In the genomic region with DNA sequence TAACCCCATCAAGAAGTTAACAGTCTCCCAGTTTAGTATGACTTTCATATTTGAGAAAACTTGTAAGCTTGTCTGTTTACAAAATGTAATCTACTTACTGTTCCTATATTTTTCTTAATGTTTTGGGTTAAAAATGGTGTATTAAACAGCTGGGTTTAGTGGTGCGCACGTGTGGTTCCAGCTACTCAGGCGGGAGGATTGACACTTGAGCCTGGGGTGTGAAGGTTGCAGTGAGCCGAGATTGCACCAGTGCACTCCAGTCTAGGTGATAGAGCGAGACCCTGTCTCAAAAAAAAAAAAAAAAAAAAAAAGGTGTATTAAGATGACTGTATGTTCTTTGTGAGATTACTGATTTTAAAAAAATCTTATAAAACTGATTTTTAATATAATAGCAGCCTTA, we compare ENCODE assay signal across 28 cellular contexts.
"Had no signal": no experiment of that assay in that cellular context is flagged by ENCODE, and none has a peak within 500 bp of the region (broad histone marks: within the 10 kb centered on the region; RNA-seq: fewer than 3 reads in every experiment).

No MANE protein-coding gene starts in this region.

- H3K4me1 ChIP-seq: parathyroid adenoma, right lobe of liver, upper lobe of left lung, vagina had no signal

- H3K36me3 ChIP-seq: neural progenitor cell, ovary, right lobe of liver, sigmoid colon, stomach, thoracic aorta, thyroid gland, tibial nerve, upper lobe of left lung, vagina had no signal

- H3K9me3 Mint-ChIP-seq: naive thymus-derived CD8-positive, alpha-beta T cell; neural progenitor cell; stimulated activated naive B cell treated with anti-CD40 and anti-IgM and Interleukin-4, amounts not matched to agents 10 μg/mL and 1 μg/mL and 100 μg/mL, for 72 hours; stimulated activated naive CD8-positive, alpha-beta T cell treated with anti-CD3 and anti-CD28 coated beads, Interleukin-15, Interleukin-2, amounts not matched to agents 100 ng/mL and 50 ng/mL, for 24 hours had no signal

- H3K27ac ChIP-seq: neural progenitor cell, ovary, parathyroid adenoma, psoas muscle, right lobe of liver, sigmoid colon, stomach, thoracic aorta, thyroid gland, tibial nerve, upper lobe of left lung, vagina had no signal

- H3K4me3 ChIP-seq: neural progenitor cell, ovary, psoas muscle, right lobe of liver, sigmoid colon, stomach, thoracic aorta, thyroid gland, tibial nerve, upper lobe of left lung, vagina had no signal

- ATAC-seq: naive thymus-derived CD8-positive, alpha-beta T cell; psoas muscle; right cardiac atrium; right lobe of liver; stimulated activated naive B cell treated with anti-CD40 and anti-IgM and Interleukin-4, amounts not matched to agents 10 μg/mL and 1 μg/mL and 100 μg/mL, for 72 hours had no signal

- H3K9me3 ChIP-seq: ovary, psoas muscle, right lobe of liver, sigmoid colon, stomach, thoracic aorta, thyroid gland, tibial nerve, upper lobe of left lung, vagina had no signal

- DNase-seq: naive B cell; naive thymus-derived CD8-positive, alpha-beta T cell; occipital lobe; ovary; posterior cingulate gyrus; psoas muscle; right cardiac atrium; right lobe of liver; sigmoid colon; small intestine; stimulated activated CD4-positive, alpha-beta T cell treated with anti-CD3 and anti-CD28 coated beads, Interleukin-12 subunit alpha, Interleukin-12 subunit beta, amount 100 ng/mL, for 4 hours; stimulated activated CD4-positive, alpha-beta T cell treated with anti-CD3 and anti-CD28 coated beads, Interleukin-1b, Interleukin-23, amount 100 ng/mL, for 48 hours; stimulated activated CD4-positive, alpha-beta T cell treated with anti-CD3 and anti-CD28 coated beads, Interleukin-4, amount 100 ng/mL, for 1 hour; stimulated activated CD4-positive, alpha-beta T cell treated with anti-CD3 and anti-CD28 coated beads, Interleukin-4, amount 100 ng/mL, for 4 hours; stimulated activated CD8-positive, alpha-beta memory T cell treated with anti-CD3 and anti-CD28 coated beads, Interleukin-4, amount 100 ng/mL, for 48 hours; stimulated activated naive B cell treated with anti-CD40 and anti-IgM and Interleukin-4, amounts not matched to agents 10 μg/mL and 1 μg/mL and 100 μg/mL, for 72 hours; stimulated activated naive CD4-positive, alpha-beta T cell treated with Interleukin-2 at 50 U/mL for 16 hours; stomach; thyroid gland; trophoblast cell; upper lobe of left lung had no signal

- H3K27me3 ChIP-seq: neural progenitor cell, ovary, right lobe of liver, sigmoid colon, stomach, thyroid gland, tibial nerve, upper lobe of left lung, vagina had no signal

- H3K36me3 Mint-ChIP-seq: naive B cell had no signal

- H3K4me3 Mint-ChIP-seq: naive B cell; naive thymus-derived CD8-positive, alpha-beta T cell; neural progenitor cell; stimulated activated naive B cell treated with anti-CD40 and anti-IgM and Interleukin-4, amounts not matched to agents 10 μg/mL and 1 μg/mL and 100 μg/mL, for 72 hours; stimulated activated naive CD8-positive, alpha-beta T cell treated with anti-CD3 and anti-CD28 coated beads, Interleukin-15, Interleukin-2, amounts not matched to agents 100 ng/mL and 50 ng/mL, for 24 hours had no signal

- H3K27ac Mint-ChIP-seq: neural progenitor cell; progenitor cell of endocrine pancreas; stimulated activated naive B cell treated with anti-CD40 and anti-IgM and Interleukin-4, amounts not matched to agents 10 μg/mL and 1 μg/mL and 100 μg/mL, for 72 hours; stimulated activated naive CD8-positive, alpha-beta T cell treated with anti-CD3 and anti-CD28 coated beads, Interleukin-15, Interleukin-2, amounts not matched to agents 100 ng/mL and 50 ng/mL, for 24 hours had no signal

- H3K27me3 Mint-ChIP-seq: naive B cell; naive thymus-derived CD8-positive, alpha-beta T cell; progenitor cell of endocrine pancreas; stimulated activated naive B cell treated with anti-CD40 and anti-IgM and Interleukin-4, amounts not matched to agents 10 μg/mL and 1 μg/mL and 100 μg/mL, for 72 hours; stimulated activated naive CD8-positive, alpha-beta T cell treated with anti-CD3 and anti-CD28 coated beads, Interleukin-15, Interleukin-2, amounts not matched to agents 100 ng/mL and 50 ng/mL, for 24 hours had no signal
